ENCODE assay signal across 15 cellular contexts in genomic region chr15:66023322-66023972, GRCh38.
DNase-seq lines count a peak whose midpoint lies in the region; ATAC-seq and TF ChIP-seq lines count a peak whose summit lies in the region.
"Had no signal": no experiment of that assay in that cellular context is flagged by ENCODE, and none has a peak within 500 bp of the region (broad histone marks: within the 10 kb centered on the region; RNA-seq: fewer than 3 reads in every experiment).

No MANE protein-coding gene starts in this region.

- H3K4me3 ChIP-seq in transverse colon, result no peak overlapping the region
- H3K4me3 ChIP-seq: coronary artery, esophagus squamous epithelium, testis had no signal

- in situ Hi-C loops in transverse colon (cut with MboI; ENCODE audit: low pct_ligation_motif_present in 1 of 4, low pct_unique_long_range_greater_than_20kb in 1 of 4, low sequenced_read_pairs in 3 of 4), result no loop called here

- H3K4me3 Mint-ChIP-seq in activated naive CD8-positive, alpha-beta T cell treated with anti-CD3 and anti-CD28 coated beads for 36 hours, result no peak overlapping the region
- H3K4me3 Mint-ChIP-seq: CD4-positive, alpha-beta memory T cell had no signal

- H3K9me3 ChIP-seq in transverse colon, result no peaks in the 10 kb centered on the region
- H3K9me3 ChIP-seq: esophagus squamous epithelium, testis had no signal

- H3K27me3 Mint-ChIP-seq in activated naive CD8-positive, alpha-beta T cell treated with anti-CD3 and anti-CD28 coated beads for 36 hours, result peaks cover 7% of the 10 kb centered on the region

- no peak for TF ChIP-seq EP300 in transverse colon (IDR thresholded peaks at IDR 0.05; ENCODE audit: low read depth)

- H3K36me3 ChIP-seq in transverse colon, result no peaks in the 10 kb centered on the region
- H3K36me3 ChIP-seq: esophagus squamous epithelium had no signal

- peaks cover 3% of the 10 kb centered on the region for H3K27me3 ChIP-seq in transverse colon
- H3K27me3 ChIP-seq: testis had no signal

- no peak for TF ChIP-seq POLR2A in transverse colon (IDR thresholded peaks at IDR 0.05)

- peak; percentile 39 for DNase-seq in NCI-H82 (lab: John Stamatoyannopoulos, UW)
- no peak for DNase-seq in NCI-H82 treated with DMSO at 0.1 percent for 48 hours (lab: John Stamatoyannopoulos, UW; ENCODE audit: unreplicated experiment)
- peak; percentile 17 to 87 (median 62) for DNase-seq in head of caudate nucleus
- DNase-seq in NK-92 treated with Interleukin-12 subunit alpha and Interleukin-12 subunit beta, amount 100 ng/mL, for 24 hours (lab: John Stamatoyannopoulos, UW), result no peak
- DNase-seq in activated naive CD8-positive, alpha-beta T cell treated with anti-CD3 and anti-CD28 coated beads for 36 hours, result no peak
- no peak for DNase-seq in transverse colon
- DNase-seq: activated CD4-positive, alpha-beta T cell treated with anti-CD3 and anti-CD28 coated beads for 4 hours; activated T-cell treated with anti-CD3 and anti-CD28 coated beads for 4 hours; CD4-positive, alpha-beta memory T cell; esophagus squamous epithelium; Right ventricle myocardium superior; testis had no signal

- WGBS in transverse colon (ENCODE audit: low coverage in 1 of 2), 2 donors, result 60% methylated on average over 6 of the region's 6 CpGs; no CpG with 5 or more reads in 1 of the 2 donors

- no peaks in the 10 kb centered on the region for H3K4me1 ChIP-seq in transverse colon
- H3K4me1 ChIP-seq: testis had no signal

- no peaks in the 10 kb centered on the region for H3K36me3 Mint-ChIP-seq in activated naive CD8-positive, alpha-beta T cell treated with anti-CD3 and anti-CD28 coated beads for 36 hours
- H3K36me3 Mint-ChIP-seq: CD4-positive, alpha-beta memory T cell had no signal

- intact Hi-C loops in head of caudate nucleus (cut with DNase I) (no loop called here), transverse colon (cut with DNase I; ENCODE audit: low total_unique reads) (no loop called here)

- no peak overlapping the region for H3K27ac Mint-ChIP-seq in activated naive CD8-positive, alpha-beta T cell treated with anti-CD3 and anti-CD28 coated beads for 36 hours
- H3K27ac Mint-ChIP-seq: CD4-positive, alpha-beta memory T cell had no signal

- H3K9me3 Mint-ChIP-seq in activated naive CD8-positive, alpha-beta T cell treated with anti-CD3 and anti-CD28 coated beads for 36 hours, result no peaks in the 10 kb centered on the region

- no peak overlapping the region for H3K27ac ChIP-seq in transverse colon
- H3K27ac ChIP-seq: coronary artery, esophagus squamous epithelium, testis had no signal

- H3K4me1 Mint-ChIP-seq in activated naive CD8-positive, alpha-beta T cell treated with anti-CD3 and anti-CD28 coated beads for 36 hours, result peaks cover 6% of the 10 kb centered on the region
- H3K4me1 Mint-ChIP-seq: CD4-positive, alpha-beta memory T cell had no signal

- peak; percentile 48 for ATAC-seq in SK-N-SH treated with all-trans-retinoic acid at 6 μM for 48 hours
- no peak for ATAC-seq in HG02571 (IDR thresholded peaks at IDR 0.05; ENCODE audit: unreplicated experiment)

- TF ChIP-seq CTCF in transverse colon (IDR thresholded peaks at IDR 0.05), result no peak

TF ChIP-seq in SK-N-SH treated with all-trans-retinoic acid at 6 μM for 48 hours, 23 proteins besides CTCF, POLR2A, EP300 and RAD21:
- TF ChIP-seq CSDC2 (CRISPR knock-in tag; IDR thresholded peaks at IDR 0.05), result no peak

Comparison
In these comparisons a context has a peak if more than half of its experiments do, and no peak if none do; other contexts are left out.
1. DNase-seq: peak in NCI-H82 (single experiment) and head of caudate nucleus (42 of 42); none in NCI-H82 treated with DMSO at 0.1 percent for 48 hours (single experiment), NK-92 treated with Interleukin-12 subunit alpha and Interleukin-12 subunit beta, amount 100 ng/mL, for 24 hours (single experiment), activated naive CD8-positive, alpha-beta T cell treated with anti-CD3 and anti-CD28 coated beads for 36 hours (single experiment) and transverse colon (single experiment).